In the genomic region with DNA sequence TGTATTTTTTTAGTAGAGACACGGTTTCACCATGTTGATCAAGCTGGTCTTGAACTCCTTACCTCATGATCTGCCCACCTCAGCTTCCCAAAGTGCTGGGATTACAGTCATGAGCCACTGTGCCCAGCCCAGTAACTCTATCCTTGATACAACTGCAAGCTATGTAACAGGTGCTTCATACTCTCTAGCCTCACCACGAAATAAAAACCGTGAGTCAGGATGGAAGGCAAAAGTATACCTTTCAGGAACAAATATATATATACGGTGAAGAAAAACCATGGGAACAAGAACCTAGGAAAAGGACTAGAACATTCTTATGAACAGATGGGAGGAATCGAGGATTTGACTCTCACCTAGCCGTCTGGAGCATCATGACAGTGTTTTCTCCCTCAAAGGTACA, we compare ENCODE assay signal across 19 cellular contexts.
"Had no signal": no experiment of that assay in that cellular context is flagged by ENCODE, and none has a peak within 500 bp of the region (broad histone marks: within the 10 kb centered on the region; RNA-seq: fewer than 3 reads in every experiment).

No MANE protein-coding gene starts in this region.

- H3K27ac ChIP-seq: dorsolateral prefrontal cortex, lower lobe of right lung, neutrophil, parathyroid adenoma, prostate gland, sigmoid colon, skin epidermis, thoracic aorta, tibial nerve, upper lobe of left lung had no signal

- H3K9ac ChIP-seq: parathyroid adenoma had no signal

- H3K9me3 Mint-ChIP-seq: natural killer cell treated with Interleukin-12 subunit alpha and Interleukin-12 subunit beta and Interleukin-15 and Interleukin-18, amount 100 ng/mL, for 72 hours; neural crest cell; stimulated activated memory B cell treated with anti-CD40 and anti-IgM and Interleukin-4, amounts not matched to agents 10 μg/mL and 1 μg/mL and 100 μg/mL, for 72 hours; stimulated activated naive CD8-positive, alpha-beta T cell treated with anti-CD3 and anti-CD28 coated beads, Interleukin-15, Interleukin-2, amounts not matched to agents 100 ng/mL and 50 ng/mL, for 24 hours had no signal

- H3K27ac Mint-ChIP-seq: stimulated activated memory B cell treated with anti-CD40 and anti-IgM and Interleukin-4, amounts not matched to agents 10 μg/mL and 1 μg/mL and 100 μg/mL, for 72 hours; stimulated activated naive CD8-positive, alpha-beta T cell treated with anti-CD3 and anti-CD28 coated beads, Interleukin-15, Interleukin-2, amounts not matched to agents 100 ng/mL and 50 ng/mL, for 24 hours had no signal

- H2AFZ ChIP-seq: parathyroid adenoma had no signal

- H3K4me3 Mint-ChIP-seq: neural crest cell; stimulated activated memory B cell treated with anti-CD40 and anti-IgM and Interleukin-4, amounts not matched to agents 10 μg/mL and 1 μg/mL and 100 μg/mL, for 72 hours; stimulated activated naive CD8-positive, alpha-beta T cell treated with anti-CD3 and anti-CD28 coated beads, Interleukin-15, Interleukin-2, amounts not matched to agents 100 ng/mL and 50 ng/mL, for 24 hours had no signal

- ATAC-seq: left ventricle myocardium superior; lower lobe of right lung; right cardiac atrium; stimulated activated memory B cell treated with anti-CD40 and anti-IgM and Interleukin-4, amounts not matched to agents 10 μg/mL and 1 μg/mL and 100 μg/mL, for 72 hours had no signal

- H3K9me3 ChIP-seq: lower lobe of right lung, neutrophil, prostate gland, sigmoid colon, spleen, thoracic aorta, tibial nerve, upper lobe of left lung had no signal

- DNase-seq: effector CD4-positive, alpha-beta T cell; left ventricle myocardium superior; lower lobe of right lung; right cardiac atrium; sigmoid colon; spleen; stimulated activated CD4-positive, alpha-beta T cell treated with anti-CD3 and anti-CD28 coated beads, Interleukin-4, amount 100 ng/mL, for 4 hours; upper lobe of left lung had no signal

- H3K4me1 ChIP-seq: lower lobe of right lung, parathyroid adenoma, prostate gland, sigmoid colon, upper lobe of left lung had no signal

- H3K4me3 ChIP-seq: dorsolateral prefrontal cortex, lower lobe of right lung, prostate gland, sigmoid colon, skin epidermis, spleen, thoracic aorta, tibial nerve, upper lobe of left lung had no signal

- H3K4me1 Mint-ChIP-seq: neural crest cell; stimulated activated memory B cell treated with anti-CD40 and anti-IgM and Interleukin-4, amounts not matched to agents 10 μg/mL and 1 μg/mL and 100 μg/mL, for 72 hours had no signal

- H3K27me3 ChIP-seq: dorsolateral prefrontal cortex, neutrophil, sigmoid colon, spleen, tibial nerve, upper lobe of left lung had no signal

- H3K27me3 Mint-ChIP-seq: natural killer cell treated with Interleukin-12 subunit alpha and Interleukin-12 subunit beta and Interleukin-15 and Interleukin-18, amount 100 ng/mL, for 72 hours; stimulated activated memory B cell treated with anti-CD40 and anti-IgM and Interleukin-4, amounts not matched to agents 10 μg/mL and 1 μg/mL and 100 μg/mL, for 72 hours; stimulated activated naive CD8-positive, alpha-beta T cell treated with anti-CD3 and anti-CD28 coated beads, Interleukin-15, Interleukin-2, amounts not matched to agents 100 ng/mL and 50 ng/mL, for 24 hours had no signal
